ENCODE assay signal across 12 cellular contexts in genomic region chr16:1713933-1714332, GRCh38. TPM values are rescaled to one million over a fixed set of nuclear protein-coding genes. Genes with fewer than 3 reads are reported as not detected.
DNase-seq lines count a peak whose midpoint lies in the region; ATAC-seq and TF ChIP-seq lines count a peak whose summit lies in the region.
"Had no signal": no experiment of that assay in that cellular context is flagged by ENCODE, and none has a peak within 500 bp of the region (broad histone marks: within the 10 kb centered on the region; RNA-seq: fewer than 3 reads in every experiment).

No MANE protein-coding gene starts in this region.

- intact Hi-C loops in left ventricle myocardium superior (cut with micrococcal nuclease): no loop called here
- intact Hi-C loops in right cardiac atrium (cut with DNase I): loop anchor here in 1 of 4 donors (5.0 kb wide), 1 partner anchor 63 kb away; no protein-coding TSS in a partner anchor
- intact Hi-C loops in transverse colon (cut with DNase I; ENCODE audit: low total_unique reads): no loop called here

- H3K27ac ChIP-seq in right cardiac atrium (ENCODE audit: low read length): no peak overlapping the region
- peak overlapping the region in 1 of 4 donors; percentile 20 for H3K27ac ChIP-seq in transverse colon

- H3K4me1 ChIP-seq in right cardiac atrium (ENCODE audit: control insufficient read depth, insufficient read depth, low read length) (peaks cover 5% of the 10 kb centered on the region), transverse colon (peaks cover 0 to under 1% (median 0%) of the 10 kb centered on the region in 4 donors)

- TF ChIP-seq CTCF in epithelial cell of proximal tubule (conservative IDR thresholded peaks at IDR 0.05; ENCODE audit: low read depth, low read length) (no peak), transverse colon (IDR thresholded peaks at IDR 0.05) (no peak)

- no peak for TF ChIP-seq POLR2A in transverse colon (IDR thresholded peaks at IDR 0.05)

- in situ Hi-C loops in transverse colon (cut with MboI; ENCODE audit: low pct_ligation_motif_present in 1 of 4, low pct_unique_long_range_greater_than_20kb in 1 of 4, low sequenced_read_pairs in 3 of 4): no loop called here

- TF ChIP-seq EP300 in transverse colon (IDR thresholded peaks at IDR 0.05; ENCODE audit: low read depth): no peak

- ATAC-seq in left ventricle myocardium superior (no peak), right cardiac atrium (no peak), HG03378 (IDR thresholded peaks at IDR 0.05; ENCODE audit: unreplicated experiment) (peak; percentile 68), HG02623 (IDR thresholded peaks at IDR 0.05; ENCODE audit: unreplicated experiment) (no peak), HG03571 (IDR thresholded peaks at IDR 0.05; ENCODE audit: unreplicated experiment) (no peak)

- no peaks in the 10 kb centered on the region for H3K27me3 ChIP-seq in right cardiac atrium (ENCODE audit: control insufficient read depth, insufficient read depth)
- no peaks in the 10 kb centered on the region for H3K27me3 ChIP-seq in transverse colon

- WGBS in right cardiac atrium: 81% methylated on average over 14 of the region's 14 CpGs
- WGBS in transverse colon (ENCODE audit: low coverage in 1 of 2), 2 donors: 84% methylated on average over 11 of the region's 14 CpGs; no CpG with 5 or more reads in 1 of the 2 donors

- H3K36me3 ChIP-seq in transverse colon: no peaks in the 10 kb centered on the region

- DNase-seq in left ventricle myocardium superior (peak; percentile 22), right cardiac atrium (no peak), epithelial cell of proximal tubule (ENCODE audit: low read depth) (no peak), transverse colon (peak; percentile 41), NCI-H1417 (lab: John Stamatoyannopoulos, UW) (no peak)
- DNase-seq: activated CD4-positive, CD25-positive, alpha-beta regulatory T cell treated with anti-CD3 and anti-CD28 coated beads, Interleukin-2, amount 50 U/mL, for 72 hours; activated naive CD4-positive, alpha-beta T cell treated with anti-CD3 and anti-CD28 coated beads for 36 hours; NCI-H1930 had no signal

- no peak overlapping the region for H3K4me3 ChIP-seq in right cardiac atrium (ENCODE audit: low read length)
- H3K4me3 ChIP-seq in epithelial cell of proximal tubule (ENCODE audit: low read depth, low read length): peak overlapping the region; percentile 20
- H3K4me3 ChIP-seq in transverse colon: no peak overlapping the region
- H3K4me3 ChIP-seq: smooth muscle cell had no signal

- H3K9me3 ChIP-seq in right cardiac atrium (ENCODE audit: control insufficient read depth, low read length) (no peaks in the 10 kb centered on the region), transverse colon (no peaks in the 10 kb centered on the region)

RNA-seq across cellular contexts. Expression of gene MAPK8IP3, which starts 7.9 kb away (rescaled TPM):
- total RNA-seq in left ventricle myocardium superior: 80.3 TPM
- total RNA-seq in right cardiac atrium: 10 to 100 TPM; 71.1 to 87.6 (median 79.8) TPM
- 69.3 TPM for polyA plus RNA-seq in right cardiac atrium
- 22.0 and 37.5 TPM in 2 replicates for total RNA-seq in epithelial cell of proximal tubule
- 100 to 1,000 TPM in 2 of 4 donors, 10 to 100 TPM in 2; 74.0 to 250 (median 138) TPM for total RNA-seq in transverse colon

RNA-seq across cellular contexts. Expression of gene JPT2, which starts 35.9 kb away (rescaled TPM):
- 41.6 TPM for total RNA-seq in left ventricle myocardium superior
- total RNA-seq in right cardiac atrium: 10 to 100 TPM; 18.5 to 38.3 (median 25.3) TPM
- polyA plus RNA-seq in right cardiac atrium: 11.9 TPM
- 119 and 226 TPM in 2 replicates for total RNA-seq in epithelial cell of proximal tubule
- total RNA-seq in transverse colon: 10 to 100 TPM; 12.0 to 31.5 (median 25.1) TPM

RNA-seq across cellular contexts. Expression of gene NME3, which starts 57.4 kb away (rescaled TPM):
- total RNA-seq in left ventricle myocardium superior (38.3 TPM), right cardiac atrium (10 to 100 TPM; 36.5 to 55.4 (median 47.4) TPM), epithelial cell of proximal tubule (50.5 and 63.2 TPM in 2 replicates), transverse colon (100 to 1,000 TPM; 116 to 286 (median 132) TPM)
- 75.2 TPM for polyA plus RNA-seq in right cardiac atrium

RNA-seq across cellular contexts. Expression of gene EME2, which starts 58.7 kb away (rescaled TPM):
- total RNA-seq in left ventricle myocardium superior (8.1 TPM), right cardiac atrium (10 to 100 TPM in 2 of 4 donors, 1 to 10 TPM in 2; 8.1 to 11.3 (median 9.8) TPM), epithelial cell of proximal tubule (7.5 and 14.0 TPM in 2 replicates), transverse colon (100 to 1,000 TPM in 1 of 4 donors, 10 to 100 TPM in 3; 23.6 to 173 (median 45.4) TPM)
- 6.3 TPM for polyA plus RNA-seq in right cardiac atrium

RNA-seq across cellular contexts. Expression of gene MRPS34, which starts 59.0 kb away (rescaled TPM):
- 85.9 TPM for total RNA-seq in left ventricle myocardium superior
- total RNA-seq in right cardiac atrium: 10 to 100 TPM; 53.3 to 80.0 (median 69.1) TPM
- polyA plus RNA-seq in right cardiac atrium: 91.4 TPM
- total RNA-seq in epithelial cell of proximal tubule: 167 and 227 TPM in 2 replicates
- total RNA-seq in transverse colon: 100 to 1,000 TPM; 102 to 253 (median 121) TPM

Comparison
In these comparisons a context has a peak if more than half of its experiments do, and no peak if none do; other contexts are left out.
1. DNase-seq: peak in left ventricle myocardium superior (single experiment) and transverse colon (single experiment); none in right cardiac atrium (0 of 3), epithelial cell of proximal tubule (single experiment) and NCI-H1417 (0 of 3).